ENCODE assay signal across 9 cellular contexts in the genomic region with DNA sequence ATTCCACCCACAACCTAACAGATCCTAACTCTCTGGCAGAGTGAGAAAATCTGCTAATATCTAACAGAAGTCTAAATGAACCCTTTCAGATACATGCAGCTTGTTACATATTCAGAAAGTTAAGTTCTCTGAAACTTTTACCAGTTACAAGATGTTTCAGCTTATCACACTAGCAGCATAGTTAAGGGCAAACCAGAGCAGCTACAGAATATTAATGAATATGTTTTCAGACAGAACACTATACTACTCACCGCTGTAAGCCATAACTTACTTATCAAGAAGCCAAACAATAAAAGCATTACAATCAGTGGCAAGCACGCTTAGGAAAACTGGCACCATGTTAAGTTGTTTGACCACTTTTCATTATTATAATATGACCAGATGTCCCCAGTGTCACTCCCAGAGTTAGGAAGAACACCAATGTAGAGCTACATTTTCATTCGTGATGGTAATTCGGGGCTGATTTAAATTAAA. TPM values are rescaled to one million over a fixed set of nuclear protein-coding genes. Genes with fewer than 3 reads are reported as not detected.
DNase-seq lines count a peak whose midpoint lies in the region; ATAC-seq, FAIRE-seq and TF ChIP-seq lines count a peak whose summit lies in the region.
"Had no signal": no experiment of that assay in that cellular context is flagged by ENCODE, and none has a peak within 500 bp of the region (broad histone marks: within the 10 kb centered on the region; RNA-seq: fewer than 3 reads in every experiment).

No MANE protein-coding gene starts in this region.

- no peaks in the 10 kb centered on the region for H3K27me3 Mint-ChIP-seq in activated naive CD8-positive, alpha-beta T cell
- no peaks in the 10 kb centered on the region for H3K27me3 Mint-ChIP-seq in activated naive CD8-positive, alpha-beta T cell treated with anti-CD3 and anti-CD28 coated beads for 36 hours

- no peaks in the 10 kb centered on the region for H4K20me1 ChIP-seq in GM12878 (ENCODE audit: control insufficient read depth, insufficient read depth)

- peaks cover 74% of the 10 kb centered on the region for H3K4me1 Mint-ChIP-seq in activated naive CD8-positive, alpha-beta T cell (ENCODE audit: low read depth)
- peaks cover 58% of the 10 kb centered on the region for H3K4me1 Mint-ChIP-seq in activated naive CD8-positive, alpha-beta T cell treated with anti-CD3 and anti-CD28 coated beads for 36 hours

- FAIRE-seq in GM12878 (lab: Jason Lieb, UNC) (no peak), RCC 7860 (lab: Jason Lieb, UNC) (no peak)

- H3K4me2 ChIP-seq in GM12878 (ENCODE audit: control insufficient read depth, insufficient read depth) = peak overlapping the region; percentile 66

- TF ChIP-seq EP300 in GM12878 (IDR thresholded peaks at IDR 0.05; ENCODE audit: borderline replicate concordance in 1 of 2, control insufficient read depth in 1 of 2, low read depth in 2 of 2, low read length in 2 of 2) = no peak
- no peak for TF ChIP-seq EP300 in upper lobe of left lung (IDR thresholded peaks at IDR 0.05)

- H3K27me3 ChIP-seq in GM12878 (replicated peaks in 1 of 2; ENCODE audit: control insufficient read depth in 2 of 2, insufficient read depth in 2 of 2, low read length in 1 of 2) (no peaks in the 10 kb centered on the region), right lobe of liver (no peaks in the 10 kb centered on the region), upper lobe of left lung (no peaks in the 10 kb centered on the region)

- no peak for DNase-seq in activated naive CD8-positive, alpha-beta T cell treated with anti-CD3 and anti-CD28 coated beads for 36 hours
- DNase-seq in GM12878 (ENCODE audit: low read depth, low spot score) (no peak), right lobe of liver (no peak), upper lobe of left lung (no peak), RCC 7860 (ENCODE audit: low spot score) (no peak)
- no peak for DNase-seq in activated CD4-positive, CD25-positive, alpha-beta regulatory T cell (lab: John Stamatoyannopoulos, UW)
- DNase-seq in stimulated activated CD4-positive, alpha-beta T cell treated with anti-CD3 and anti-CD28 coated beads, Interleukin-2, amount 100 ng/mL, for 48 hours = no peak
- DNase-seq: DMS79 treated with DMSO at 0.1 percent for 48 hours had no signal

- no peak overlapping the region for H2AFZ ChIP-seq in GM12878 (ENCODE audit: control insufficient read depth, low read depth, low read length)

- RAD21 ChIA-PET in GM12878 (lab: Charles Lee; ENCODE audit: unreplicated experiment) = no interaction called here

- peak overlapping the region; percentile 34; the same call in 1 of the 2 replicates for H3K9ac ChIP-seq in GM12878 (ENCODE audit: control insufficient read depth, insufficient read depth, low read length)

- intact Hi-C loops in GM12878 (cut with micrococcal nuclease; ENCODE audit: unreplicated experiment) (loop anchor here (2.0 kb wide), 1 partner anchor 509 kb away; the partner anchor contains the start of gene CCDC7), right lobe of liver (cut with DNase I) (no loop called here)

- H3K79me2 ChIP-seq in GM12878 (ENCODE audit: control insufficient read depth, insufficient read depth, low read length) = peaks cover 50% of the 10 kb centered on the region

- TF ChIP-seq CTCF in GM12878 (IDR thresholded peaks at IDR 0.05 in 2 of 3, conservative IDR thresholded peaks at IDR 0.05 in 1 of 3; ENCODE audit: control insufficient read depth in 2 of 3, extremely low read depth in 1 of 3, insufficient read depth in 1 of 3, low read depth in 3 of 3, low read length in 3 of 3) (no peak), right lobe of liver (IDR thresholded peaks at IDR 0.05) (no peak), upper lobe of left lung (IDR thresholded peaks at IDR 0.05) (no peak)

- H3K9me3 Mint-ChIP-seq in activated naive CD8-positive, alpha-beta T cell (ENCODE audit: low read depth) = no peaks in the 10 kb centered on the region
- no peaks in the 10 kb centered on the region for H3K9me3 Mint-ChIP-seq in activated naive CD8-positive, alpha-beta T cell treated with anti-CD3 and anti-CD28 coated beads for 36 hours

- POLR2A ChIA-PET in GM12878 (lab: Charles Lee) = interaction anchor here (0.5 to 0.6 kb wide), 2 partner anchors 8 to 696 kb away, joined by 4 read pairs; no protein-coding TSS in a partner anchor

- H3K27ac ChIP-seq in GM12878 (ENCODE audit: control insufficient read depth, insufficient read depth) = peak overlapping the region; percentile 21
- H3K27ac ChIP-seq in right lobe of liver = peak overlapping the region in 2 of 3 donors; percentile 96 to 99
- H3K27ac ChIP-seq in upper lobe of left lung = peak overlapping the region; percentile 24 to 99 (median 98)

- H3K4me1 ChIP-seq in GM12878 (ENCODE audit: control insufficient read depth, insufficient read depth, low read length) (peaks cover 14% of the 10 kb centered on the region), right lobe of liver (peaks cover 0 to 54% (median 18%) of the 10 kb centered on the region in 4 donors), upper lobe of left lung (peaks cover 39 to 71% (median 62%) of the 10 kb centered on the region in 4 donors)

- no peak for ATAC-seq in GM12878
- no peak for ATAC-seq in right lobe of liver
- ATAC-seq in upper lobe of left lung (ENCODE audit: low FRiP score in 2 of 2) = no peak

- TF ChIP-seq RAD21 in GM12878 (IDR thresholded peaks at IDR 0.05; ENCODE audit: insufficient read depth, low read depth, low read length) = no peak

- WGBS in GM12878 (ENCODE audit: insufficient coverage, insufficient replicate concordance, low lambda C conversion rate, missing lambda C conversion rate) = 92% methylated on average over 4 of the region's 4 CpGs
- WGBS in right lobe of liver (ENCODE audit: insufficient coverage, low coverage, low lambda C conversion rate, missing lambda C conversion rate) = 28% methylated on average over 4 of the region's 4 CpGs
- WGBS in upper lobe of left lung, 2 donors = 39 to 48% methylated on average over 4 of the region's 4 CpGs

- H3K9me3 ChIP-seq in GM12878 (replicated peaks; ENCODE audit: control insufficient read depth, insufficient read depth, low read length) (no peaks in the 10 kb centered on the region), right lobe of liver (no peaks in the 10 kb centered on the region), upper lobe of left lung (no peaks in the 10 kb centered on the region)

- BruUV-seq in GM12878 (replicated peaks; lab: Mats Ljungman, UMichigan) = no TSS peak

- SMC1A ChIA-PET in GM12878 (lab: Charles Lee; ENCODE audit: uncharacterized antibody, unreplicated experiment) = interaction anchor here (1.3 to 1.5 kb wide), 2 partner anchors 11 to 53 kb away, joined by 3 to 4 read pairs; no protein-coding TSS in a partner anchor

- H3K4me3 ChIP-seq in GM12878 (peak overlapping the region; percentile 80), right lobe of liver (peak overlapping the region in 2 of 3 donors; percentile 5 to 93), upper lobe of left lung (peak overlapping the region in 3 of 4 donors; percentile 28 to 94 (median 85))

- H3K27ac Mint-ChIP-seq in activated naive CD8-positive, alpha-beta T cell = peak overlapping the region; percentile 16
- no peak overlapping the region for H3K27ac Mint-ChIP-seq in activated naive CD8-positive, alpha-beta T cell treated with anti-CD3 and anti-CD28 coated beads for 36 hours

- H3K36me3 ChIP-seq in GM12878 (ENCODE audit: control insufficient read depth in 2 of 2, insufficient read depth in 2 of 2, low read length in 1 of 2) (no peaks in the 10 kb centered on the region), right lobe of liver (no peaks in the 10 kb centered on the region), upper lobe of left lung (no peaks in the 10 kb centered on the region)

- TF ChIP-seq POLR2A in GM12878 (IDR thresholded peaks at IDR 0.05; ENCODE audit: low read depth, low read length) = no peak
- no peak for TF ChIP-seq POLR2A in right lobe of liver (IDR thresholded peaks at IDR 0.05)
- no peak for TF ChIP-seq POLR2A in upper lobe of left lung (IDR thresholded peaks at IDR 0.05)

- CTCF ChIA-PET in GM12878 (lab: Yijun Ruan, JAX) = interaction anchor here (1.4 kb wide), 2 partner anchors 24 to 73 kb away, joined by 4 read pairs; no protein-coding TSS in a partner anchor

- in situ Hi-C loops in GM12878 (cut with MboI) = no loop called here

- peak overlapping the region; percentile 67 for H3K4me3 Mint-ChIP-seq in activated naive CD8-positive, alpha-beta T cell
- H3K4me3 Mint-ChIP-seq in activated naive CD8-positive, alpha-beta T cell treated with anti-CD3 and anti-CD28 coated beads for 36 hours = no peak overlapping the region

- no peaks in the 10 kb centered on the region for H3K36me3 Mint-ChIP-seq in activated naive CD8-positive, alpha-beta T cell
- peaks cover 7% of the 10 kb centered on the region for H3K36me3 Mint-ChIP-seq in activated naive CD8-positive, alpha-beta T cell treated with anti-CD3 and anti-CD28 coated beads for 36 hours

RNA-seq across cellular contexts. Expression of gene ITGB1, which starts 2.7 kb away (rescaled TPM):
- total RNA-seq in activated naive CD8-positive, alpha-beta T cell treated with anti-CD3 and anti-CD28 coated beads for 36 hours = 10 to 100 TPM; 43.2 to 48.9 TPM
- total RNA-seq in GM12878 (2013; cell fraction: nucleolus; rRNA removed) = 60.5 and 61.3 TPM in 2 replicates
- total RNA-seq in GM12878 (2014; rRNA removed) (7.9 and 10.1 TPM in 2 replicates), GM12878 (2014; rRNA removed; fragmentation: Illumina TruSeq; extraction: Trizol) (10.7 and 11.0 TPM in 2 replicates), GM12878 (2021) (9.8 and 11.4 TPM in 2 replicates), right lobe of liver (100 to 1,000 TPM; 120 to 301 (median 239) TPM), upper lobe of left lung (100 to 1,000 TPM in 5 of 6 donors, 10 to 100 TPM in 1; 94.3 to 492 (median 340) TPM)
- polyA plus RNA-seq in GM12878 (2011; ENCODE audit: low read depth) = 24.4 TPM
- polyA plus RNA-seq in GM12878 (2011; rRNA removed) (20.7 and 33.0 TPM in 2 replicates), GM12878 (2014; fragmentation: Illumina TruSeq; extraction: Trizol) (9.7 and 12.6 TPM in 2 replicates), GM12878 (2014; fragmentation: Nextera tagmentation; extraction: Ambion mirVana) (1 to 10 TPM; 2.8 to 3.4 TPM), GM12878 (2014; rRNA removed) (7.9 and 8.2 TPM in 2 replicates), GM12878 (2016; fragmentation: Nextera tagmentation; extraction: Ambion mirVana) (10 to 100 TPM; 15.5 to 16.5 TPM)
- 6.1 and 8.3 TPM in 2 replicates for polyA plus RNA-seq in GM12878 (2011; cell fraction: cytosol; rRNA removed)
- polyA plus RNA-seq in GM12878 (2011; cell fraction: nucleus; rRNA removed) = 5.3 and 7.0 TPM in 2 replicates
- polyA plus RNA-seq in GM12878 (2012) = 35.8 and 40.1 TPM in 2 replicates
- polyA minus RNA-seq in GM12878 (2011; rRNA and poly(A)+ RNA removed) = 8.3 and 15.9 TPM in 2 replicates
- polyA minus RNA-seq in GM12878 (2011; cell fraction: cytosol; rRNA and poly(A)+ RNA removed) = 30.9 and 57.1 TPM in 2 replicates
- 5.3 and 10.5 TPM in 2 replicates for polyA minus RNA-seq in GM12878 (2011; cell fraction: nucleus; rRNA and poly(A)+ RNA removed)

Comparison
In these comparisons a context has a peak if more than half of its experiments do, and no peak if none do; other contexts are left out.
1. H3K27ac ChIP-seq: peak in every context shown above with its lines; median percentile 98 in upper lobe of left lung; 98 in right lobe of liver; 21 in GM12878.